In genomic region chr2:128594953-128595677, GRCh38 we compare ENCODE assay signal across 18 cellular contexts.
A peak's percentile ranks its signal among the peaks of the same experiment; 100 is the strongest.
DNase-seq lines count a peak whose midpoint lies in the region; ATAC-seq lines count a peak whose summit lies in the region.
"Had no signal": no experiment of that assay in that cellular context is flagged by ENCODE, and none has a peak within 500 bp of the region (broad histone marks: within the 10 kb centered on the region; RNA-seq: fewer than 3 reads in every experiment).

No MANE protein-coding gene starts in this region.

- no peaks in the 10 kb centered on the region for H3K9me3 Mint-ChIP-seq in T-cell
- H3K9me3 Mint-ChIP-seq: activated T-helper 2 cell treated with anti-CD3 and anti-CD28 coated beads, Interferon-gamma antibody, Interleukin-2, Interleukin-4, amounts not matched to agents 10 μg/mL and 5 μg/mL and 100 μg/mL, durations not matched to agents 14 hours and 24 hours and 36 hours; mesothelial cell of epicardium had no signal

- no peak overlapping the region for H3K9ac ChIP-seq in BLaER1 treated with 17β-estradiol and CSF1 and Interleukin-3, amounts not matched to agents 10 nM and 100 nM

- H3K4me1 Mint-ChIP-seq in T-cell, result no peaks in the 10 kb centered on the region
- H3K4me1 Mint-ChIP-seq: B cell had no signal

- POLR2A ChIA-PET in T-cell (lab: Charles Lee), result no interaction called here

- no peaks in the 10 kb centered on the region for H3K36me3 Mint-ChIP-seq in T-cell
- H3K36me3 Mint-ChIP-seq: mesothelial cell of epicardium had no signal

- CTCF ChIA-PET in T-cell (lab: Charles Lee), result no interaction called here

- H3K27me3 ChIP-seq in BLaER1 treated with 17β-estradiol and CSF1 and Interleukin-3, amounts not matched to agents 10 nM and 100 nM, result no peaks in the 10 kb centered on the region; a peak in 1 of 22 replicates
- H3K27me3 ChIP-seq in SJCRH30, result no peaks in the 10 kb centered on the region
- H3K27me3 ChIP-seq: vagina had no signal

- DNase-seq in HuH-7.5 (ENCODE audit: low spot score) (peak; percentile 23), SJCRH30 (no peak), mucosa of gallbladder (ENCODE audit: low spot score) (peak; percentile 46), T-cell (no peak), DMS 273 (lab: John Stamatoyannopoulos, UW; ENCODE audit: unreplicated experiment) (no peak)
- no peak for DNase-seq in activated CD4-positive, alpha-beta T cell treated with anti-CD3 and anti-CD28 coated beads for 48 hours
- DNase-seq: activated CD4-positive, alpha-beta T cell treated with anti-CD3 and anti-CD28 coated beads, Interleukin-2, amount 50 U/mL, for 1 hour; anterior cingulate cortex; effector CD8-positive, alpha-beta T cell; KG1; NCI-H2171 treated with DMSO at 0.1 percent for 48 hours; T-helper 2 cell had no signal

- no peaks in the 10 kb centered on the region for H3K36me3 ChIP-seq in BLaER1 treated with 17β-estradiol and CSF1 and Interleukin-3, amounts not matched to agents 10 nM and 100 nM
- no peaks in the 10 kb centered on the region for H3K36me3 ChIP-seq in SJCRH30
- H3K36me3 ChIP-seq: vagina had no signal

- peaks cover 3 to 13% of the 10 kb centered on the region in 2 donors for H3K27me3 Mint-ChIP-seq in T-cell

- peak overlapping the region in 9 of 11 experiments; percentile 43 to 84 (median 80); a peak in 17 of 22 replicates for H3K4me2 ChIP-seq in BLaER1 treated with 17β-estradiol and CSF1 and Interleukin-3, amounts not matched to agents 10 nM and 100 nM

- no peak overlapping the region for H3K4me3 ChIP-seq in BLaER1 treated with 17β-estradiol and CSF1 and Interleukin-3, amounts not matched to agents 10 nM and 100 nM
- no peak overlapping the region for H3K4me3 ChIP-seq in SJCRH30
- H3K4me3 ChIP-seq: vagina had no signal

- no peak for ATAC-seq in T-cell (replicated peaks in 1 of 4)
- ATAC-seq in HG03025 (IDR thresholded peaks at IDR 0.05; ENCODE audit: low FRiP score, unreplicated experiment), result no peak

- H3K4me3 Mint-ChIP-seq in T-cell, result no peak overlapping the region
- H3K4me3 Mint-ChIP-seq: B cell, mesothelial cell of epicardium had no signal

- H3K27ac ChIP-seq in BLaER1 treated with 17β-estradiol and CSF1 and Interleukin-3, amounts not matched to agents 10 nM and 100 nM, result no peak overlapping the region
- peak overlapping the region; percentile 6; the same call in 1 of the 2 replicates for H3K27ac ChIP-seq in SJCRH30
- H3K27ac ChIP-seq: vagina had no signal

- H4K20me1 ChIP-seq in BLaER1 treated with 17β-estradiol and CSF1 and Interleukin-3, amounts not matched to agents 10 nM and 100 nM, result no peaks in the 10 kb centered on the region

- H3K27ac Mint-ChIP-seq in T-cell, result no peak overlapping the region
- H3K27ac Mint-ChIP-seq: activated T-helper 2 cell treated with anti-CD3 and anti-CD28 coated beads, Interferon-gamma antibody, Interleukin-2, Interleukin-4, amounts not matched to agents 10 μg/mL and 5 μg/mL and 100 μg/mL, durations not matched to agents 14 hours and 24 hours and 36 hours; B cell; mesothelial cell of epicardium had no signal

- no peaks in the 10 kb centered on the region for H3K9me3 ChIP-seq in BLaER1 treated with 17β-estradiol and CSF1 and Interleukin-3, amounts not matched to agents 10 nM and 100 nM (replicated peaks in 1 of 11)
- no peaks in the 10 kb centered on the region for H3K9me3 ChIP-seq in SJCRH30 (replicated peaks)
- H3K9me3 ChIP-seq: vagina had no signal

- H3K4me1 ChIP-seq in BLaER1 treated with 17β-estradiol and CSF1 and Interleukin-3, amounts not matched to agents 10 nM and 100 nM, result peaks cover 20 to 92% (median 74%) of the 10 kb centered on the region in 10 experiments
- peaks cover 32% of the 10 kb centered on the region for H3K4me1 ChIP-seq in SJCRH30
- H3K4me1 ChIP-seq: vagina had no signal

Comparison
In these comparisons a context has a peak if more than half of its experiments do, and no peak if none do; other contexts are left out.
1. DNase-seq: peak in HuH-7.5 (single experiment) and mucosa of gallbladder (single experiment); none in SJCRH30 (0 of 2), T-cell (0 of 34), activated CD4-positive, alpha-beta T cell treated with anti-CD3 and anti-CD28 coated beads for 48 hours (single experiment) and DMS 273 (single experiment).